19 cellular contexts compared by ENCODE assay signal in genomic region chr17:57567278-57567677, GRCh38.
A peak's percentile ranks its signal among the peaks of the same experiment; 100 is the strongest.
DNase-seq lines count a peak whose midpoint lies in the region; ATAC-seq, FAIRE-seq and TF ChIP-seq lines count a peak whose summit lies in the region.
"Had no signal": no experiment of that assay in that cellular context is flagged by ENCODE, and none has a peak within 500 bp of the region (broad histone marks: within the 10 kb centered on the region; RNA-seq: fewer than 3 reads in every experiment).

No MANE protein-coding gene starts in this region.

- H3T11ph ChIP-seq in H9 (ENCODE audit: low read length): no peak overlapping the region

- H3K4me3 Mint-ChIP-seq in nephron progenitor cell: no peak overlapping the region
- H3K4me3 Mint-ChIP-seq in H9: no peak overlapping the region
- H3K4me3 Mint-ChIP-seq: neural progenitor cell; stimulated activated naive B cell treated with anti-CD40 and anti-IgM and Interleukin-4, amounts not matched to agents 10 μg/mL and 1 μg/mL and 100 μg/mL, for 72 hours had no signal

- no peaks in the 10 kb centered on the region; the same call in none of the 2 replicates for H3K4me1 ChIP-seq in H9 (ENCODE audit: insufficient read depth, low read length)

- H3K27me3 Mint-ChIP-seq in nephron progenitor cell (ENCODE audit: low read depth, poor library complexity): no peaks in the 10 kb centered on the region
- no peaks in the 10 kb centered on the region; the same call in 1 of the 2 replicates for H3K27me3 Mint-ChIP-seq in H9 (ENCODE audit: low read depth)
- H3K27me3 Mint-ChIP-seq: stimulated activated naive B cell treated with anti-CD40 and anti-IgM and Interleukin-4, amounts not matched to agents 10 μg/mL and 1 μg/mL and 100 μg/mL, for 72 hours had no signal

- H3K27ac Mint-ChIP-seq in nephron progenitor cell (peak overlapping the region; percentile 77), H9 (peak overlapping the region in 1 of 3 experiments; percentile 23; a peak in 1 of 7 replicates)

- TF ChIP-seq POLR2A in H54 (IDR thresholded peaks at IDR 0.05; ENCODE audit: low read depth, low read length): no peak

- no peaks in the 10 kb centered on the region for H3K27me3 ChIP-seq in H9 (ENCODE audit: insufficient read depth, low read length)
- H3K27me3 ChIP-seq: adrenal gland; BLaER1 treated with 17β-estradiol and CSF1 and Interleukin-3, amounts not matched to agents 10 nM and 100 nM; neural progenitor cell; SJSA1; tibial nerve had no signal

- no peak for ATAC-seq in GM18498 (IDR thresholded peaks at IDR 0.05; ENCODE audit: unreplicated experiment)
- ATAC-seq: stimulated activated naive B cell treated with anti-CD40 and anti-IgM and Interleukin-4, amounts not matched to agents 10 μg/mL and 1 μg/mL and 100 μg/mL, for 72 hours had no signal

- no peak overlapping the region for H3K9ac ChIP-seq in H9 (ENCODE audit: extremely low read depth, insufficient read length, low read length)
- H3K9ac ChIP-seq: BLaER1 treated with 17β-estradiol and CSF1 and Interleukin-3, amounts not matched to agents 10 nM and 100 nM; neural progenitor cell had no signal

- peaks cover 41% of the 10 kb centered on the region for H3K36me3 Mint-ChIP-seq in nephron progenitor cell (ENCODE audit: low read depth)
- H3K36me3 Mint-ChIP-seq in H9 (ENCODE audit: insufficient read depth in 1 of 3, low read depth in 3 of 3): no peaks in the 10 kb centered on the region; a peak in 1 of 7 replicates

- H3K79me1 ChIP-seq in H9 (ENCODE audit: insufficient read depth, low read depth, low read length, poor library complexity, severe bottlenecking): no peaks in the 10 kb centered on the region

- H4K20me1 ChIP-seq in H9 (ENCODE audit: control insufficient read depth, insufficient read depth, insufficient read length): no peaks in the 10 kb centered on the region

- H2BK120ac ChIP-seq in H9 (ENCODE audit: low read depth, low read length, poor library complexity, severe bottlenecking): no peak overlapping the region

- no peaks in the 10 kb centered on the region for H3K79me2 ChIP-seq in H9 (ENCODE audit: insufficient read depth, low read length)

- no peak overlapping the region for H3K4me2 ChIP-seq in H9 (ENCODE audit: insufficient read depth, insufficient read length, low read length)
- H3K4me2 ChIP-seq: BLaER1 treated with 17β-estradiol and CSF1 and Interleukin-3, amounts not matched to agents 10 nM and 100 nM; neural progenitor cell had no signal

- no peak overlapping the region for H2AFZ ChIP-seq in H9 (ENCODE audit: low read length)
- H2AFZ ChIP-seq: neural progenitor cell had no signal

- H3K23ac ChIP-seq in H9 (ENCODE audit: insufficient read length, low read depth, low read length): no peak overlapping the region

- H3K18ac ChIP-seq in H9 (ENCODE audit: insufficient read length, low read depth, low read length): no peak overlapping the region

- DNase-seq in NCI-H187 (lab: John Stamatoyannopoulos, UW): peak; percentile 57 to 81
- DNase-seq in NCI-H187 treated with DMSO at 0.1 percent for 48 hours (lab: John Stamatoyannopoulos, UW): no peak
- peak; percentile 97 for DNase-seq in NCI-H1694 treated with DMSO at 0.1 percent for 48 hours (lab: John Stamatoyannopoulos, UW)
- DNase-seq in NCI-H69 (lab: John Stamatoyannopoulos, UW): peak; percentile 97
- no peak for DNase-seq in nephron progenitor cell
- no peak for DNase-seq in H9
- DNase-seq in H54 (ENCODE audit: insufficient read length, low spot score): no peak
- DNase-seq: DMS53; H7; hippocampal formation; KBM-7; MV-4-11; stimulated activated naive B cell treated with anti-CD40 and anti-IgM and Interleukin-4, amounts not matched to agents 10 μg/mL and 1 μg/mL and 100 μg/mL, for 72 hours had no signal

- no peaks in the 10 kb centered on the region for H3K23me2 ChIP-seq in H9 (ENCODE audit: insufficient read length, low read depth, low read length, poor library complexity, severe bottlenecking)

- no peaks in the 10 kb centered on the region for H3K9me3 Mint-ChIP-seq in nephron progenitor cell
- no peaks in the 10 kb centered on the region for H3K9me3 Mint-ChIP-seq in H9
- H3K9me3 Mint-ChIP-seq: neural progenitor cell; stimulated activated naive B cell treated with anti-CD40 and anti-IgM and Interleukin-4, amounts not matched to agents 10 μg/mL and 1 μg/mL and 100 μg/mL, for 72 hours had no signal

- no peak overlapping the region for H4K91ac ChIP-seq in H9 (ENCODE audit: insufficient read length, low read depth, low read length)

- H3K4ac ChIP-seq in H9 (ENCODE audit: low read depth, low read length): no peak overlapping the region

- H3K9me3 ChIP-seq in H9 (ENCODE audit: control insufficient read depth, low read depth, low read length): no peaks in the 10 kb centered on the region
- H3K9me3 ChIP-seq: adrenal gland, SJSA1, tibial nerve had no signal

- H2BK15ac ChIP-seq in H9 (ENCODE audit: low read depth, low read length): no peak overlapping the region

- H3K4me1 Mint-ChIP-seq in nephron progenitor cell (peaks cover 94% of the 10 kb centered on the region), H9 (peaks cover 11 to 14% of the 10 kb centered on the region in 2 experiments)

- no peak overlapping the region for H2BK5ac ChIP-seq in H9 (ENCODE audit: insufficient read length, low read length)

- TF ChIP-seq CTCF in nephron progenitor cell (IDR thresholded peaks at IDR 0.05) (no peak), H9 (conservative IDR thresholded peaks at IDR 0.05) (no peak)

- H3K56ac ChIP-seq in H9 (ENCODE audit: insufficient read length, low read depth, low read length): no peak overlapping the region

- no peak overlapping the region for H3K14ac ChIP-seq in H9 (ENCODE audit: insufficient read depth, low read length)

- FAIRE-seq in H54 (lab: Jason Lieb, UNC): no peak

- no peak overlapping the region for H4K5ac ChIP-seq in H9 (ENCODE audit: insufficient read length, low read depth, low read length)

- no CpG with 5 or more reads among the region's 10 CpGs for WGBS in H9 (ENCODE audit: extremely low coverage, insufficient read length, low lambda C conversion rate)

- H2BK20ac ChIP-seq in H9 (ENCODE audit: low read depth, low read length, poor library complexity, severe bottlenecking): no peak overlapping the region

- no peak overlapping the region for H4K8ac ChIP-seq in H9 (replicated peaks; ENCODE audit: insufficient read length, low read depth, low read length)

- no peak overlapping the region for H3K27ac ChIP-seq in H9 (ENCODE audit: insufficient read length, low read depth, low read length)
- H3K27ac ChIP-seq: adrenal gland, neural progenitor cell, SJSA1, tibial nerve had no signal

- H2AK5ac ChIP-seq in H9 (ENCODE audit: insufficient read length, low read length): no peak overlapping the region

- H2BK12ac ChIP-seq in H9 (ENCODE audit: insufficient read length, low read depth, low read length): no peak overlapping the region

Comparison
In these comparisons a context has a peak if more than half of its experiments do, and no peak if none do; other contexts are left out.
1. DNase-seq: peak in NCI-H187 (2 of 2), NCI-H1694 treated with DMSO at 0.1 percent for 48 hours (single experiment) and NCI-H69 (single experiment); none in NCI-H187 treated with DMSO at 0.1 percent for 48 hours (single experiment), nephron progenitor cell (single experiment), H9 (single experiment) and H54 (single experiment).